Comparison of ENCODE assay signal across 8 cellular contexts in the genomic region with DNA sequence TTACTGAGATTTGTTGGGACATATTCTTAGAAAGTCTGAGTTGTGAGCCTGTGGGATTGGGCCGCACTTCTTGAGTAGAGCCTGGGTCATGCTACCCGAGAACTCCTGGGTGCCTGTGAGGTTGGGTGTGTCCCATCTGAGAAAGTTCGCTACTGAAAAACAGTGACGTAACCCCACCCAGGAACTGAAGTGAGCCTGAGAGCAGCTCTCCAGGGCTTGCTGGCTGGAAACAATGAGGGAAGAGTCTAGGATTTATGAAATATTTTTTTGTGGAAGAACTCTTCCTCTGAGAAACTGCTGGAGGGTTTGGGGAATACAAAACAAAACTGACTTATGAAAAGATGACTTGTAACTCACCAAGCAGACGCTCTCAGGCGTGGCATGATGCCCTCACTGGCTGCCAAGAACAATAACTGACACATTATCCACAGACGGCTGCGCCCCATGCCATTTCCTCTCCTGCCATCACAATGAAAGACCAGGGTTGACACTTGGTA.
DNase-seq lines count a peak whose midpoint lies in the region; ATAC-seq, FAIRE-seq and TF ChIP-seq lines count a peak whose summit lies in the region.

No MANE protein-coding gene starts in this region.

- peaks cover 94% of the 10 kb centered on the region for H3K4me1 Mint-ChIP-seq in activated T-cell treated with anti-CD3 and anti-CD28 coated beads, Interleukin-2, amount 50 U/mL, for 4 hours (ENCODE audit: low read depth)

- FAIRE-seq in H54 (lab: Jason Lieb, UNC): peak; percentile 64

- ATAC-seq in activated T-cell treated with anti-CD3 and anti-CD28 coated beads, Interleukin-2, amount 50 U/mL, for 4 hours: peak; percentile 74 to 77

- CTCF ChIA-PET in AG04449 (lab: Yijun Ruan, JAX): interaction anchor here (1.1 to 3.0 kb wide), 5 partner anchors 12 to 130 kb away, joined by 3 to 16 read pairs (median 6); no protein-coding TSS in a partner anchor
- CTCF ChIA-PET in GM10248 (lab: Yijun Ruan, JAX): interaction anchor here (1.0 to 2.9 kb wide), 5 partner anchors 10 to 16 kb away, joined by 3 to 10 read pairs (median 5); no protein-coding TSS in a partner anchor

- DNase-seq in AG04449 (ENCODE audit: low read depth, low spot score): no peak
- peak; percentile 55 for DNase-seq in H54 (ENCODE audit: insufficient read length, low spot score)
- DNase-seq in NCI-H446 (lab: John Stamatoyannopoulos, UW): peak; percentile 80 to 81
- peak; percentile 44 for DNase-seq in activated T-cell treated with anti-CD3 and anti-CD28 coated beads, Interleukin-2, amount 50 U/mL, for 4 hours
- DNase-seq in fibroblast of gingiva (ENCODE audit: low read depth): peak; percentile 79
- peak; percentile 92 for DNase-seq in posterior vena cava (ENCODE audit: low spot score)
- no peak for DNase-seq in GM10248 (ENCODE audit: extremely low spot score)
- no peak for DNase-seq in HuH-7.5 (ENCODE audit: low spot score)

- no peaks in the 10 kb centered on the region for H3K9me3 Mint-ChIP-seq in activated T-cell treated with anti-CD3 and anti-CD28 coated beads, Interleukin-2, amount 50 U/mL, for 4 hours

- no peaks in the 10 kb centered on the region for H3K27me3 Mint-ChIP-seq in activated T-cell treated with anti-CD3 and anti-CD28 coated beads, Interleukin-2, amount 50 U/mL, for 4 hours (ENCODE audit: low read depth)

- intact Hi-C loops in posterior vena cava (cut with DNase I): loop anchor here (5.0 to 10.0 kb wide), 2 partner anchors 65 to 67 kb away; a partner anchor contains a TSS

- TF ChIP-seq CTCF in AG04449 (IDR thresholded peaks at IDR 0.05; ENCODE audit: insufficient read depth, low read length, missing control alignments): no peak
- no peak for TF ChIP-seq CTCF in GM10248 (IDR thresholded peaks at IDR 0.05; ENCODE audit: control extremely low read depth, extremely low read depth, low read depth, missing control alignments)

- peak overlapping the region; percentile 29 for H3K4me3 ChIP-seq in AG04449 (ENCODE audit: low read depth, low read length)

- H3K4me3 Mint-ChIP-seq in activated T-cell treated with anti-CD3 and anti-CD28 coated beads, Interleukin-2, amount 50 U/mL, for 4 hours: peak overlapping the region; percentile 73

- no peak for TF ChIP-seq POLR2A in H54 (IDR thresholded peaks at IDR 0.05; ENCODE audit: low read depth, low read length)

- POLR2A ChIA-PET in AG04449 (lab: Yijun Ruan, JAX) (interaction anchor here (0.8 kb wide), 1 partner anchor 70 kb away, joined by 3 read pairs; no protein-coding TSS in a partner anchor), GM10248 (lab: Yijun Ruan, JAX) (interaction anchor here (1.4 kb wide), 1 partner anchor 14 kb away, joined by 7 read pairs; no protein-coding TSS in a partner anchor)

- H3K36me3 Mint-ChIP-seq in activated T-cell treated with anti-CD3 and anti-CD28 coated beads, Interleukin-2, amount 50 U/mL, for 4 hours (ENCODE audit: insufficient read depth): peaks cover 4% of the 10 kb centered on the region

Comparison
In these comparisons a context has a peak if more than half of its experiments do, and no peak if none do; other contexts are left out.
1. DNase-seq: peak in H54 (single experiment), NCI-H446 (2 of 2), activated T-cell treated with anti-CD3 and anti-CD28 coated beads, Interleukin-2, amount 50 U/mL, for 4 hours (single experiment), fibroblast of gingiva (single experiment) and posterior vena cava (single experiment); none in AG04449 (single experiment), GM10248 (single experiment) and HuH-7.5 (single experiment).